23 cellular contexts compared by ENCODE assay signal in genomic region chr1:14724697-14725096, GRCh38.
DNase-seq lines count a peak whose midpoint lies in the region; ATAC-seq, FAIRE-seq and TF ChIP-seq lines count a peak whose summit lies in the region.
"Had no signal": no experiment of that assay in that cellular context is flagged by ENCODE, and none has a peak within 500 bp of the region (broad histone marks: within the 10 kb centered on the region; RNA-seq: fewer than 3 reads in every experiment).

No MANE protein-coding gene starts in this region.

- H3K79me2 ChIP-seq in OCI-LY7 (ENCODE audit: insufficient read depth, low read depth, low read length), result peaks cover 33% of the 10 kb centered on the region; the same call in 1 of the 2 replicates

- peaks cover 95% of the 10 kb centered on the region for H3K36me3 ChIP-seq in OCI-LY7 (ENCODE audit: insufficient read depth, low read length)
- no peaks in the 10 kb centered on the region for H3K36me3 ChIP-seq in adrenal gland (replicated peaks in 1 of 2)
- H3K36me3 ChIP-seq: MG63 had no signal

- intact Hi-C loops in OCI-LY7 (cut with micrococcal nuclease; ENCODE audit: unreplicated experiment), result no loop called here
- intact Hi-C loops in adrenal gland (cut with DNase I), result no loop called here

- no peak overlapping the region for H3K27ac ChIP-seq in OCI-LY7 (ENCODE audit: low read depth, low read length, poor library complexity, severe bottlenecking)
- no peak overlapping the region for H3K27ac ChIP-seq in adrenal gland
- H3K27ac ChIP-seq: HL-60 had no signal

- no peak overlapping the region for H2AFZ ChIP-seq in OCI-LY7 (ENCODE audit: low read length)

- H3K9me3 ChIP-seq in OCI-LY7 (ENCODE audit: low read length), result peaks cover 16% of the 10 kb centered on the region; the same call in 1 of the 2 replicates
- no peaks in the 10 kb centered on the region for H3K9me3 ChIP-seq in adrenal gland (replicated peaks in 1 of 3)
- H3K9me3 ChIP-seq: MG63 had no signal

- no peak for TF ChIP-seq CTCF in OCI-LY7 (conservative IDR thresholded peaks at IDR 0.05; ENCODE audit: low read length)
- no peak for TF ChIP-seq CTCF in D721Med (IDR thresholded peaks at IDR 0.05; ENCODE audit: insufficient read depth, missing control alignments)
- TF ChIP-seq CTCF in adrenal gland (IDR thresholded peaks at IDR 0.05), result no peak

- DNase-seq in M059J (ENCODE audit: low read depth) (peak; percentile 56), OCI-LY7 (ENCODE audit: low spot score) (no peak), kidney tubule cell (ENCODE audit: low spot score) (peak; percentile 53), urothelium cell line (ENCODE audit: low spot score) (peak; percentile 23), D721Med (ENCODE audit: insufficient read length, low spot score) (no peak), adrenal gland (no peak)
- DNase-seq: ACHN; DMS 273 treated with DMSO at 0.1 percent for 48 hours; DND-41; H7; HFFc6; Karpas-422; MG63; NCI-H1105 treated with DMSO at 0.1 percent for 48 hours; NCI-H1694 treated with DMSO at 0.1 percent for 48 hours; NCI-H748 treated with DMSO at 0.1 percent for 48 hours; NK-92 treated with Interleukin-12 subunit alpha and Interleukin-12 subunit beta, amount 100 ng/mL, for 24 hours; SW 1271 had no signal

- FAIRE-seq in urothelium cell line (lab: Jason Lieb, UNC), result no peak
- FAIRE-seq in D721Med (lab: Jason Lieb, UNC), result no peak
- FAIRE-seq: G401.6, HTR-8/SVneo had no signal

- H4K20me1 ChIP-seq in OCI-LY7 (ENCODE audit: insufficient read depth, low read length), result no peaks in the 10 kb centered on the region

- no peaks in the 10 kb centered on the region for H3K27me3 ChIP-seq in adrenal gland
- H3K27me3 ChIP-seq: MG63 had no signal

- BruUV-seq in OCI-LY7 (replicated peaks; lab: Mats Ljungman, UMichigan), result TSS peak; percentile 26

- H3K9me2 ChIP-seq in OCI-LY7 (ENCODE audit: insufficient read depth, low read length), result no peaks in the 10 kb centered on the region

- no peak overlapping the region for H3K4me3 ChIP-seq in OCI-LY7 (ENCODE audit: low read depth, low read length, poor library complexity, severe bottlenecking)
- H3K4me3 ChIP-seq in adrenal gland, result no peak overlapping the region
- H3K4me3 ChIP-seq: MG63 had no signal

- POLR2A ChIA-PET in OCI-LY7 (lab: Charles Lee), result no interaction called here

- no peak overlapping the region for H3K4me2 ChIP-seq in OCI-LY7 (ENCODE audit: low read length)

- no peak for ATAC-seq in GM19324 (IDR thresholded peaks at IDR 0.05; ENCODE audit: low FRiP score, unreplicated experiment)
- ATAC-seq: Panc1 had no signal

- H3K4me1 ChIP-seq in OCI-LY7 (ENCODE audit: insufficient read depth, low read length, poor library complexity, severe bottlenecking) (no peaks in the 10 kb centered on the region), adrenal gland (replicated peaks in 1 of 2) (no peaks in the 10 kb centered on the region)

- CTCF ChIA-PET in OCI-LY7 (lab: Charles Lee; ENCODE audit: unreplicated experiment), result no interaction called here

- 52 to 62% (median 57%) methylated on average over 7 of the region's 7 CpGs for WGBS in adrenal gland, 4 donors

- no peak for TF ChIP-seq POLR2A in adrenal gland (IDR thresholded peaks at IDR 0.05)

Comparison
In these comparisons a context has a peak if more than half of its experiments do, and no peak if none do; other contexts are left out.
1. DNase-seq: peak in M059J (single experiment), kidney tubule cell (single experiment) and urothelium cell line (single experiment); none in OCI-LY7 (single experiment), D721Med (single experiment) and adrenal gland (0 of 7).